Comparison of ENCODE assay signal across 8 cellular contexts in the genomic region with DNA sequence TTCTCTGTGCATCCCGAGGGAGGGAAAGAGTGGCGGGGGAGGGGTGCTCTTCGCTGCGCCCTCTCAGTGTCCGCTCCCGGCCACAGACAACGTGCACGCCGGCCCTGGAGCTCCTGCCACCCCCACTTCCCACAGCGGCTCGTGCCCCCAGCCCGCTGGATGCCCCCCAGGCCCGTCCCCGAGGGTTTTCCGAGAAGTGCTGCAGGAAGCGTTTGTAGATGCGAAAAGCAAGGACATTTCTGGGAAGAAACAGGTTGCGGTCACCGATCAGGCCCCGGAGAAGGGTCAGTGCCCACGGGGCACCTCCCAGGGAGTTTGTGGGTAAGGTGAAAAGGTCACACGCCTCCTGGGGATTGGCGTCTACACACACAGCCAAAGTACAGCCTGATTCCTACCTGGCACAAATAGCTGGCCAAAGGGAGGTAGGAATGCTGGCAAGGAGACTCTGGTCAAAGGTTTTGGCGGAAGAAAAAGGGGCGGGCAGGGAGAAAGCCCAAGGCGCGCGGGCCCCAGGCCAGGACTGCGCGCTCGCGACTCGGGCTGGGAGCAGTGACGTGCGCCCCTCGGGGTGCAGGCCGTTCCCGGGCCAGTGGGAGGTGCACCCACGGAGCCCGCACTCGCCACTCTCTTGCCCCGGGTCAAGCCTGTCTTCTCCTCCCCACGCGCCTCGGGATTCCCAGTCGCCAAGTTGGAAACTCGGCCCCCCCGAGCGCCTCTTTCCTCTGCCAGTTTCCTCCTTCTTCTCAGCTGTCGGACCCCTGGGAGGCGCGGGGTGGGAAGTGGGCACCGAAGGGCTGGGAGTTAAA. TPM values are rescaled to one million over a fixed set of nuclear protein-coding genes. Genes with fewer than 3 reads are reported as not detected.
DNase-seq lines count a peak whose midpoint lies in the region; ATAC-seq, FAIRE-seq and TF ChIP-seq lines count a peak whose summit lies in the region.

No MANE protein-coding gene starts in this region.

- no peaks in the 10 kb centered on the region for H3K9me3 ChIP-seq in A673 (ENCODE audit: low read depth, low read length, poor library complexity, severe bottlenecking)
- H3K9me3 ChIP-seq in neuronal stem cell (replicated peaks in 1 of 2; ENCODE audit: control insufficient read depth in 2 of 2, insufficient read depth in 1 of 2, low read depth in 1 of 2, low read length in 2 of 2): no peaks in the 10 kb centered on the region

- no peak for ATAC-seq in HG03097 (IDR thresholded peaks at IDR 0.05; ENCODE audit: low FRiP score, unreplicated experiment)
- ATAC-seq in GM21825 (IDR thresholded peaks at IDR 0.05; ENCODE audit: unreplicated experiment): no peak

- peak overlapping the region; percentile 48 for H2BK5ac ChIP-seq in neuronal stem cell (ENCODE audit: low read length)

- peak overlapping the region; percentile 24 for H2AK5ac ChIP-seq in neuronal stem cell (ENCODE audit: low read depth, low read length)

- no peak overlapping the region for H2BK12ac ChIP-seq in neuronal stem cell (ENCODE audit: low read length)

- peak overlapping the region; percentile 87 for H2AFZ ChIP-seq in neuronal stem cell (ENCODE audit: low read length)

- peak overlapping the region; percentile 97 for H2BK15ac ChIP-seq in neuronal stem cell (ENCODE audit: low read length)

- CTCF ChIA-PET in A673 (lab: Charles Lee): interaction anchor here (0.6 kb wide), 1 partner anchor 1241 kb away, joined by 3 read pairs; no protein-coding TSS in a partner anchor

- H3K4me1 ChIP-seq in A673 (ENCODE audit: insufficient read depth, low read length, poor library complexity, severe bottlenecking) (peaks cover 29% of the 10 kb centered on the region), neuronal stem cell (ENCODE audit: control insufficient read depth in 2 of 2, insufficient read depth in 1 of 2, low read depth in 1 of 2, low read length in 2 of 2) (peaks cover 4 to 12% of the 10 kb centered on the region in 2 donors)

- no peak for DNase-seq in A673 (ENCODE audit: low spot score)
- peak; percentile 83 for DNase-seq in H7
- DNase-seq in activated T-cell treated with anti-CD3 and anti-CD28 coated beads, Interleukin-2, amount 50 U/mL, for 48 hours: peak; percentile 28
- peak; percentile 50 to 53 for DNase-seq in frontal cortex (ENCODE audit: low spot score in 2 of 2)
- peak; percentile 35 for DNase-seq in neuronal stem cell (ENCODE audit: low spot score)
- no peak for DNase-seq in HUDEP-2 (lab: John Stamatoyannopoulos, UW; ENCODE audit: unreplicated experiment in 76 of 76)

- H4K91ac ChIP-seq in neuronal stem cell (ENCODE audit: low read depth, low read length, poor library complexity): no peak overlapping the region

- H3K4ac ChIP-seq in neuronal stem cell (ENCODE audit: low read length): no peak overlapping the region

- H3K14ac ChIP-seq in neuronal stem cell (ENCODE audit: low read length): peak overlapping the region; percentile 76

- no TSS peak for BruUV-seq in A673 (replicated peaks; lab: Mats Ljungman, UMichigan)

- WGBS in neuronal stem cell (ENCODE audit: extremely low coverage in 2 of 2, insufficient read length in 2 of 2, insufficient replicate concordance in 1 of 2), 2 donors: no CpG with 5 or more reads among the region's 53 CpGs

- peak overlapping the region; percentile 64 for H3K4me3 ChIP-seq in A673 (ENCODE audit: low read depth, low read length, poor library complexity, severe bottlenecking)
- peak overlapping the region; percentile 69 for H3K4me3 ChIP-seq in H7 (ENCODE audit: insufficient read depth, low read depth, low read length)
- H3K4me3 ChIP-seq in neuronal stem cell (ENCODE audit: low read length in 2 of 2): peak overlapping the region; percentile 82 to 86

- FAIRE-seq in frontal cortex (lab: Jason Lieb, UNC): no peak

- peak overlapping the region; percentile 98 for H3K18ac ChIP-seq in neuronal stem cell (ENCODE audit: low read length)

- POLR2A ChIA-PET in A673 (lab: Charles Lee; ENCODE audit: low non-redundant PET): no interaction called here

- no peak overlapping the region for H4K8ac ChIP-seq in neuronal stem cell (ENCODE audit: low read depth, low read length)

- no peak overlapping the region for H2BK120ac ChIP-seq in neuronal stem cell (ENCODE audit: low read depth, low read length)

- H3K27me3 ChIP-seq in A673 (replicated peaks; ENCODE audit: insufficient read depth, low read depth, low read length, poor library complexity) (no peaks in the 10 kb centered on the region), H7 (ENCODE audit: control insufficient read depth, insufficient read depth, low read length) (peaks cover 59% of the 10 kb centered on the region), neuronal stem cell (ENCODE audit: control insufficient read depth in 3 of 3, insufficient read depth in 3 of 3, low read depth in 1 of 3, low read length in 3 of 3) (peaks cover 0 to 4% (median 0%) of the 10 kb centered on the region in 3 experiments)

- peak overlapping the region; percentile 56 for H3K23ac ChIP-seq in neuronal stem cell (ENCODE audit: low read depth, low read length, poor library complexity)

- H3K36me3 ChIP-seq in A673 (ENCODE audit: insufficient read depth, low read length, poor library complexity, severe bottlenecking) (no peaks in the 10 kb centered on the region), H7 (replicated peaks; ENCODE audit: control insufficient read depth, insufficient read depth, low read length) (no peaks in the 10 kb centered on the region), neuronal stem cell (replicated peaks in 1 of 2; ENCODE audit: control insufficient read depth in 2 of 2, insufficient read depth in 2 of 2, low read length in 2 of 2) (peaks cover 0 to 9% of the 10 kb centered on the region in 2 donors)

- intact Hi-C loops in A673 (cut with micrococcal nuclease; ENCODE audit: unreplicated experiment): loop anchor here (10.0 kb wide), 3 partner anchors 419 to 1059 kb away; no protein-coding TSS in a partner anchor

- H3K9ac ChIP-seq in neuronal stem cell (ENCODE audit: low read depth, low read length, poor library complexity): peak overlapping the region; percentile 81

- H3K27ac ChIP-seq in A673 (ENCODE audit: low read depth, low read length, poor library complexity, severe bottlenecking) (no peak overlapping the region), neuronal stem cell (replicated peaks; ENCODE audit: low read length) (no peak overlapping the region)

- H3K4me2 ChIP-seq in neuronal stem cell (ENCODE audit: insufficient read depth, low read length, poor library complexity, severe bottlenecking): peak overlapping the region; percentile 100

- TF ChIP-seq CTCF in A673 (conservative IDR thresholded peaks at IDR 0.05; ENCODE audit: low read depth, low read length): no peak

- no peaks in the 10 kb centered on the region for H3K79me1 ChIP-seq in neuronal stem cell (ENCODE audit: low read depth, low read length)

RNA-seq across cellular contexts. Expression of gene NRP1, which starts 1.5 kb away (rescaled TPM):
- total RNA-seq in A673 (2021) (31.7 and 32.8 TPM in 2 replicates), frontal cortex (49.3 TPM)
- total RNA-seq in H7 (2014; rRNA removed; shearing (Covaris generic)): 1.4 and 2.1 TPM in 2 replicates
- polyA plus RNA-seq in neuronal stem cell (2013, experiment 1 of 2): 2.9 TPM
- 2.6 TPM for polyA plus RNA-seq in neuronal stem cell (2013, experiment 2 of 2)

Comparison
In these comparisons a context has a peak if more than half of its experiments do, and no peak if none do; other contexts are left out.
1. DNase-seq: peak in H7 (single experiment), activated T-cell treated with anti-CD3 and anti-CD28 coated beads, Interleukin-2, amount 50 U/mL, for 48 hours (2 of 2), frontal cortex (2 of 2) and neuronal stem cell (single experiment); none in A673 (single experiment) and HUDEP-2 (0 of 76).
2. RNA of gene NRP1, which starts 1.5 kb away (total RNA-seq): 49.3 TPM in frontal cortex (single experiment) and 31.7 to 32.8 TPM in A673; 1.4 to 2.1 TPM in H7; every median in the first group is over 10 times any median in the second.
3. Peak in every context shown above with its lines, with median percentiles within 50 percentile points of each other: H3K4me3 ChIP-seq.